Comparison of ENCODE assay signal across 18 cellular contexts in genomic region chr6:149053848-149054558, GRCh38.
DNase-seq lines count a peak whose midpoint lies in the region; ATAC-seq and TF ChIP-seq lines count a peak whose summit lies in the region.
"Had no signal": no experiment of that assay in that cellular context is flagged by ENCODE, and none has a peak within 500 bp of the region (broad histone marks: within the 10 kb centered on the region; RNA-seq: fewer than 3 reads in every experiment).

No MANE protein-coding gene starts in this region.

- no peak for DNase-seq in CD4-positive, CD25-positive, alpha-beta regulatory T cell
- no peak for DNase-seq in memory B cell (ENCODE audit: low spot score in 2 of 2)
- DNase-seq in CD14-positive monocyte (ENCODE audit: low spot score) = no peak
- DNase-seq in superior temporal gyrus (ENCODE audit: extremely low spot score) = no peak
- no peak for DNase-seq in activated CD4-positive, alpha-beta T cell treated with anti-CD3 and anti-CD28 coated beads, Interleukin-2, amount 50 U/mL, for 4 hours
- DNase-seq: activated T-cell treated with anti-CD3 and anti-CD28 coated beads, Interleukin-2, amount 50 U/mL, for 24 hours; aorta; DMS79 treated with DMSO at 0.1 percent for 48 hours; erythroblast; kidney; NCI-H1417 treated with DMSO at 0.1 percent for 48 hours; spleen had no signal

- no peak overlapping the region for H3K4me3 ChIP-seq in CD4-positive, CD25-positive, alpha-beta regulatory T cell (ENCODE audit: low read depth, low read length)
- H3K4me3 ChIP-seq in OCI-LY3 (ENCODE audit: low read length) = 0 out of 2 replicates have a peak overlapping the region, but pooled peaks have one; percentile 27
- H3K4me3 ChIP-seq: coronary artery, prostate gland, spleen had no signal

- no peaks in the 10 kb centered on the region for H3K27me3 Mint-ChIP-seq in CD4-positive, CD25-positive, alpha-beta regulatory T cell
- H3K27me3 Mint-ChIP-seq in memory B cell = no peaks in the 10 kb centered on the region
- peaks cover 0 to 2% (median 2%) of the 10 kb centered on the region in 3 donors for H3K27me3 Mint-ChIP-seq in CD14-positive monocyte (ENCODE audit: low read depth in 3 of 3)
- H3K27me3 Mint-ChIP-seq: activated T-cell treated with anti-CD3 and anti-CD28 coated beads, Interleukin-2, amount 50 U/mL, for 24 hours had no signal

- H3K27me3 ChIP-seq in CD4-positive, CD25-positive, alpha-beta regulatory T cell (ENCODE audit: control insufficient read depth, insufficient read depth, low read length) = no peaks in the 10 kb centered on the region
- no peaks in the 10 kb centered on the region for H3K27me3 ChIP-seq in OCI-LY3 (ENCODE audit: low read depth, low read length)
- H3K27me3 ChIP-seq: spleen had no signal

- H3K9ac ChIP-seq in OCI-LY3 (ENCODE audit: low read length) = peak overlapping the region; percentile 49

- H3K4me2 ChIP-seq in OCI-LY3 (ENCODE audit: low read length) = peak overlapping the region; percentile 61

- H3K4me1 Mint-ChIP-seq in CD4-positive, CD25-positive, alpha-beta regulatory T cell = peaks cover 21 to 44% (median 31%) of the 10 kb centered on the region in 4 donors
- H3K4me1 Mint-ChIP-seq in memory B cell = peaks cover 27% of the 10 kb centered on the region
- peaks cover 6% of the 10 kb centered on the region for H3K4me1 Mint-ChIP-seq in CD14-positive monocyte

- H3K4me3 Mint-ChIP-seq in CD4-positive, CD25-positive, alpha-beta regulatory T cell = peak overlapping the region in 1 of 4 donors; percentile 18
- H3K4me3 Mint-ChIP-seq in memory B cell (peak overlapping the region; percentile 61), CD14-positive monocyte (no peak overlapping the region)
- H3K4me3 Mint-ChIP-seq: activated T-cell treated with anti-CD3 and anti-CD28 coated beads, Interleukin-2, amount 50 U/mL, for 24 hours had no signal

- H3K9me3 Mint-ChIP-seq in CD4-positive, CD25-positive, alpha-beta regulatory T cell = peaks cover 0 to 2% (median 0%) of the 10 kb centered on the region in 7 donors
- H3K9me3 Mint-ChIP-seq in memory B cell = no peaks in the 10 kb centered on the region
- no peaks in the 10 kb centered on the region for H3K9me3 Mint-ChIP-seq in CD14-positive monocyte
- H3K9me3 Mint-ChIP-seq: activated T-cell treated with anti-CD3 and anti-CD28 coated beads, Interleukin-2, amount 50 U/mL, for 24 hours had no signal

- no peak overlapping the region for H2AFZ ChIP-seq in OCI-LY3 (ENCODE audit: low read depth, low read length)

- no peak overlapping the region for H3K27ac ChIP-seq in CD4-positive, CD25-positive, alpha-beta regulatory T cell (ENCODE audit: insufficient read depth, low read length, poor library complexity, severe bottlenecking)
- peak overlapping the region; percentile 84 for H3K27ac ChIP-seq in OCI-LY3 (ENCODE audit: low read length)
- H3K27ac ChIP-seq: coronary artery, prostate gland had no signal

- intact Hi-C loops in CD14-positive monocyte (cut with micrococcal nuclease) = no loop called here

- no peaks in the 10 kb centered on the region for H3K9me3 ChIP-seq in CD4-positive, CD25-positive, alpha-beta regulatory T cell (ENCODE audit: control insufficient read depth in 2 of 2, low read length in 2 of 2)
- H3K9me3 ChIP-seq in OCI-LY3 (ENCODE audit: insufficient read depth, low read length) = no peaks in the 10 kb centered on the region; the same call in 1 of the 2 replicates
- H3K9me3 ChIP-seq: prostate gland, spleen had no signal

- H3K36me3 Mint-ChIP-seq in CD4-positive, CD25-positive, alpha-beta regulatory T cell = peaks cover 3% of the 10 kb centered on the region
- H3K36me3 Mint-ChIP-seq in memory B cell (peaks cover 8% of the 10 kb centered on the region), CD14-positive monocyte (no peaks in the 10 kb centered on the region)

- no peaks in the 10 kb centered on the region for H3K79me2 ChIP-seq in OCI-LY3 (ENCODE audit: low read length)

- TF ChIP-seq CTCF in OCI-LY3 (IDR thresholded peaks at IDR 0.05; ENCODE audit: low read depth, low read length) (no peak), CD14-positive monocyte (IDR thresholded peaks at IDR 0.05) (no peak)

- peak overlapping the region; percentile 2 to 79 (median 79) for H3K27ac Mint-ChIP-seq in CD4-positive, CD25-positive, alpha-beta regulatory T cell
- H3K27ac Mint-ChIP-seq in memory B cell (peak overlapping the region; percentile 83), CD14-positive monocyte (no peak overlapping the region)
- H3K27ac Mint-ChIP-seq: activated T-cell treated with anti-CD3 and anti-CD28 coated beads, Interleukin-2, amount 50 U/mL, for 24 hours had no signal

- no peaks in the 10 kb centered on the region for H3K36me3 ChIP-seq in CD4-positive, CD25-positive, alpha-beta regulatory T cell (ENCODE audit: control insufficient read depth, insufficient read depth, low read length)
- peaks cover 5% of the 10 kb centered on the region for H3K36me3 ChIP-seq in OCI-LY3 (replicated peaks; ENCODE audit: low read depth, low read length)
- H3K36me3 ChIP-seq: prostate gland, spleen had no signal

- ATAC-seq in CD4-positive, CD25-positive, alpha-beta regulatory T cell (ENCODE audit: low read depth in 2 of 2) = no peak
- ATAC-seq in GM19395 (IDR thresholded peaks at IDR 0.05; ENCODE audit: unreplicated experiment) (peak; percentile 11), memory B cell (ENCODE audit: low read depth) (no peak), HG03457 (IDR thresholded peaks at IDR 0.05; ENCODE audit: unreplicated experiment) (no peak)
- ATAC-seq: activated CD4-positive, CD25-positive, alpha-beta regulatory T cell treated with anti-CD3 and anti-CD28 coated beads, Interleukin-2, amount 50 U/mL, for 24 hours had no signal

- no peaks in the 10 kb centered on the region for H4K20me1 ChIP-seq in OCI-LY3 (ENCODE audit: insufficient read depth, low read length)

- peaks cover 16% of the 10 kb centered on the region for H3K4me1 ChIP-seq in CD4-positive, CD25-positive, alpha-beta regulatory T cell (ENCODE audit: control insufficient read depth, insufficient read depth, low read length, poor library complexity, severe bottlenecking)
- H3K4me1 ChIP-seq in OCI-LY3 (ENCODE audit: low read length) = peaks cover 64% of the 10 kb centered on the region

Comparison
In these comparisons a context has a peak if more than half of its experiments do, and no peak if none do; other contexts are left out.
1. H3K27ac Mint-ChIP-seq: peak in CD4-positive, CD25-positive, alpha-beta regulatory T cell (3 of 3) and memory B cell (single experiment); none in CD14-positive monocyte (0 of 7).